In the genomic region with DNA sequence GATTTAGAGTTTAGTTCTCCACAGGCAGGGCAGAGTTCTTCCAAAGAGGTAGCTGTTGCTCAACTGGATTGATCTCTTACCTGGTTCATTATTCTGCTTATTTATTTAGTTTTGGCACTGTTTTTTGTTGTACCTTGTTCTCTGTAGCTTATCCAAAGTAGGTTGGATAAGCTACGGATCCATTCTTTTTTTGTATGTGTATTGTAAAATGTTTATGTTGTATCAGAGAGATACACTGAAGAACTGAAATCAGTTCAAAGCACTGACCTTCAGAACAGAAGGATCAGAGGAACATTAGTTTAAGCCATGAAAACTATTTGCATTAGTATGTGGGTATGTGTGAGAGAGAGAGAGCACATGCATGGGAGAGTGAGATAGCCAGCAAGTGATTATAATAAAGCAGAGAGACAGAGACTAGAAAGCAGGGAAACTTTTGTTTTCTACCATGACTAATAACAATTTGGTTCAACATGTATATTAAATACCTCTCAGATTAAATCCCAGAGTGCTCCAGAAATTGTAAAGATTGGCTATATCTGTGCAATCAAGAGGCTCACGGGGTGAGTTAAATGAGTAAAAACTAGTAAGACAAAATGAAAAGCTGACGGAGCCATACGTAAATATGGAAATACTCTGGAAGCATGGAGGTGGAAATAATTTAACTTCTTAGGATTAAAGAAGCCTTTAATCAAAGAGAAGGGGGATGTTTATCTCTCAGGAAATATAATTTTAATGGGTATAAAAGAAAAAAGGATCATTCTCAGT, we compare ENCODE assay signal across 15 cellular contexts. TPM values are rescaled to one million over a fixed set of nuclear protein-coding genes. Genes with fewer than 3 reads are reported as not detected.
DNase-seq lines count a peak whose midpoint lies in the region; FAIRE-seq and TF ChIP-seq lines count a peak whose summit lies in the region.
"Had no signal": no experiment of that assay in that cellular context is flagged by ENCODE, and none has a peak within 500 bp of the region (broad histone marks: within the 10 kb centered on the region; RNA-seq: fewer than 3 reads in every experiment).

No MANE protein-coding gene starts in this region.

- no peaks in the 10 kb centered on the region for H3K9me2 ChIP-seq in SU-DHL-6 (replicated peaks; ENCODE audit: insufficient read depth, low read length)

- TF ChIP-seq CTCF in SU-DHL-6 (IDR thresholded peaks at IDR 0.05; ENCODE audit: insufficient read depth, low read length, poor library complexity, severe bottlenecking): no peak
- TF ChIP-seq CTCF in liver (IDR thresholded peaks at IDR 0.05; ENCODE audit: low read depth, low read length, missing input control): no peak
- TF ChIP-seq CTCF in foreskin fibroblast (IDR thresholded peaks at IDR 0.05; ENCODE audit: low read depth, low read length): no peak

- DNase-seq in activated naive CD4-positive, alpha-beta T cell treated with anti-CD3 and anti-CD28 coated beads, Interleukin-2, amount 50 U/mL, for 16 hours: no peak
- no peak for DNase-seq in foreskin fibroblast
- DNase-seq in DMS53 treated with DMSO at 0.1 percent for 48 hours (lab: John Stamatoyannopoulos, UW; ENCODE audit: unreplicated experiment): no peak
- no peak for DNase-seq in frontal cortex (ENCODE audit: low spot score in 2 of 2)
- DNase-seq: aorta, DMS153, foreskin melanocyte, H7, NCI-H1417, NCI-H446 treated with DMSO at 0.1 percent for 48 hours, upper lobe of left lung had no signal

- peak; percentile 41 to 42 for TF ChIP-seq RAD21 in liver (IDR thresholded peaks at IDR 0.05)

- H3K4me1 Mint-ChIP-seq in activated naive CD4-positive, alpha-beta T cell treated with anti-CD3 and anti-CD28 coated beads, Interleukin-2, amount 50 U/mL, for 24 hours: peaks cover 58% of the 10 kb centered on the region

- H4K20me1 ChIP-seq in SU-DHL-6 (ENCODE audit: low read depth, low read length): no peaks in the 10 kb centered on the region; the same call in 1 of the 2 replicates

- WGBS in liver: 38% methylated on average over 4 of the region's 4 CpGs

- H2AFZ ChIP-seq in SU-DHL-6 (ENCODE audit: low read depth, low read length, severe bottlenecking): no peak overlapping the region

- H3K9me3 ChIP-seq in SU-DHL-6 (ENCODE audit: insufficient read depth, low read length) (no peaks in the 10 kb centered on the region), liver (ENCODE audit: control insufficient read depth in 4 of 4, low read length in 3 of 4) (no peaks in the 10 kb centered on the region), subcutaneous abdominal adipose tissue (ENCODE audit: control insufficient read depth in 5 of 5, low read length in 5 of 5) (no peaks in the 10 kb centered on the region)
- H3K9me3 ChIP-seq: upper lobe of left lung had no signal

- no peak overlapping the region for H3K4me3 Mint-ChIP-seq in activated naive CD4-positive, alpha-beta T cell treated with anti-CD3 and anti-CD28 coated beads, Interleukin-2, amount 50 U/mL, for 24 hours

- H3K9ac ChIP-seq in SU-DHL-6 (ENCODE audit: low read length): no peak overlapping the region
- H3K9ac ChIP-seq in liver (ENCODE audit: low read depth in 1 of 2, low read length in 2 of 2): peak overlapping the region in 1 of 2 donors; percentile 63
- H3K9ac ChIP-seq in subcutaneous abdominal adipose tissue (ENCODE audit: low read length in 5 of 5): peak overlapping the region in 1 of 5 donors; percentile 56

- H3F3A ChIP-seq in SU-DHL-6 (ENCODE audit: insufficient read depth): peaks cover 34% of the 10 kb centered on the region

- H3K36me3 Mint-ChIP-seq in activated naive CD4-positive, alpha-beta T cell treated with anti-CD3 and anti-CD28 coated beads, Interleukin-2, amount 50 U/mL, for 24 hours: peaks cover 9% of the 10 kb centered on the region

- peak overlapping the region; percentile 39 for H3K27ac Mint-ChIP-seq in activated naive CD4-positive, alpha-beta T cell treated with anti-CD3 and anti-CD28 coated beads, Interleukin-2, amount 50 U/mL, for 24 hours

- peak overlapping the region; percentile 89 for H3K4me2 ChIP-seq in SU-DHL-6 (ENCODE audit: low read depth, low read length, poor library complexity, severe bottlenecking)

- H3K36me3 ChIP-seq in SU-DHL-6 (ENCODE audit: low read length): no peaks in the 10 kb centered on the region
- H3K36me3 ChIP-seq in liver (ENCODE audit: control insufficient read depth in 4 of 4, insufficient read depth in 3 of 4, low read depth in 1 of 4, low read length in 3 of 4): no peaks in the 10 kb centered on the region
- H3K36me3 ChIP-seq in subcutaneous abdominal adipose tissue (ENCODE audit: control insufficient read depth in 5 of 5, insufficient read depth in 5 of 5, low read length in 5 of 5): peaks cover 0 to 14% (median 3%) of the 10 kb centered on the region in 5 donors

- H3K79me2 ChIP-seq in SU-DHL-6 (ENCODE audit: insufficient read depth, low read length): peaks cover 58% of the 10 kb centered on the region

- no peaks in the 10 kb centered on the region for H3K9me3 Mint-ChIP-seq in activated naive CD4-positive, alpha-beta T cell treated with anti-CD3 and anti-CD28 coated beads, Interleukin-2, amount 50 U/mL, for 24 hours

- H3K27me3 ChIP-seq in SU-DHL-6 (ENCODE audit: low read length) (no peaks in the 10 kb centered on the region), liver (ENCODE audit: control insufficient read depth in 4 of 4, insufficient read depth in 4 of 4, low read length in 3 of 4) (no peaks in the 10 kb centered on the region), subcutaneous abdominal adipose tissue (ENCODE audit: control insufficient read depth in 5 of 5, insufficient read depth in 4 of 5, low read length in 5 of 5) (no peaks in the 10 kb centered on the region)
- H3K27me3 ChIP-seq: upper lobe of left lung had no signal

- H3K4me3 ChIP-seq in SU-DHL-6 (ENCODE audit: insufficient read depth, low read length, poor library complexity, severe bottlenecking) (no peak overlapping the region), liver (ENCODE audit: low read depth in 1 of 3, low read length in 3 of 3) (peak overlapping the region in 1 of 3 donors; percentile 1), subcutaneous abdominal adipose tissue (ENCODE audit: low read depth in 1 of 5, low read length in 5 of 5) (no peak overlapping the region), foreskin fibroblast (ENCODE audit: low read depth in 1 of 2, low read length in 2 of 2) (no peak overlapping the region)
- H3K4me3 ChIP-seq: upper lobe of left lung had no signal

- no peaks in the 10 kb centered on the region for H3K27me3 Mint-ChIP-seq in activated naive CD4-positive, alpha-beta T cell treated with anti-CD3 and anti-CD28 coated beads, Interleukin-2, amount 50 U/mL, for 24 hours

- H3K4me1 ChIP-seq in liver (ENCODE audit: control insufficient read depth in 4 of 4, insufficient read depth in 4 of 4, low read length in 3 of 4) (peaks cover 30 to 83% (median 70%) of the 10 kb centered on the region in 4 donors), subcutaneous abdominal adipose tissue (ENCODE audit: control insufficient read depth in 5 of 5, insufficient read depth in 5 of 5, low read length in 5 of 5) (peaks cover 0 to 19% (median 17%) of the 10 kb centered on the region in 5 donors)

- FAIRE-seq in frontal cortex (lab: Jason Lieb, UNC): no peak

- H3K27ac ChIP-seq in SU-DHL-6 (ENCODE audit: low read depth, low read length): peak overlapping the region; percentile 86
- H3K27ac ChIP-seq in liver (ENCODE audit: low read depth in 1 of 2, low read length in 2 of 2): peak overlapping the region; percentile 32 to 70
- peak overlapping the region; percentile 11 for H3K27ac ChIP-seq in subcutaneous abdominal adipose tissue (ENCODE audit: low read depth, low read length)

TF ChIP-seq in liver, 16 proteins besides CTCF, POLR2A, EP300 and RAD21 (continues in another document):
- TF ChIP-seq, protein P1, sequence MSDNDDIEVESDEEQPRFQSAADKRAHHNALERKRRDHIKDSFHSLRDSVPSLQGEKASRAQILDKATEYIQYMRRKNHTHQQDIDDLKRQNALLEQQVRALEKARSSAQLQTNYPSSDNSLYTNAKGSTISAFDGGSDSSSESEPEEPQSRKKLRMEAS (IDR thresholded peaks at IDR 0.05): peak; percentile 61
- TF ChIP-seq, protein P2, sequence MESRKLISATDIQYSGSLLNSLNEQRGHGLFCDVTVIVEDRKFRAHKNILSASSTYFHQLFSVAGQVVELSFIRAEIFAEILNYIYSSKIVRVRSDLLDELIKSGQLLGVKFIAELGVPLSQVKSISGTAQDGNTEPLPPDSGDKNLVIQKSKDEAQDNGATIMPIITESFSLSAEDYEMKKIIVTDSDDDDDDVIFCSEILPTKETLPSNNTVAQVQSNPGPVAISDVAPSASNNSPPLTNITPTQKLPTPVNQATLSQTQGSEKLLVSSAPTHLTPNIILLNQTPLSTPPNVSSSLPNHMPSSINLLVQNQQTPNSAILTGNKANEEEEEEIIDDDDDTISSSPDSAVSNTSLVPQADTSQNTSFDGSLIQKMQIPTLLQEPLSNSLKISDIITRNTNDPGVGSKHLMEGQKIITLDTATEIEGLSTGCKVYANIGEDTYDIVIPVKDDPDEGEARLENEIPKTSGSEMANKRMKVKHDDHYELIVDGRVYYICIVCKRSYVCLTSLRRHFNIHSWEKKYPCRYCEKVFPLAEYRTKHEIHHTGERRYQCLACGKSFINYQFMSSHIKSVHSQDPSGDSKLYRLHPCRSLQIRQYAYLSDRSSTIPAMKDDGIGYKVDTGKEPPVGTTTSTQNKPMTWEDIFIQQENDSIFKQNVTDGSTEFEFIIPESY (IDR thresholded peaks at IDR 0.05): peak; percentile 65
- TF ChIP-seq FOXA1 (IDR thresholded peaks at IDR 0.05) (no peak), FOXA2 (IDR thresholded peaks at IDR 0.05) (peak; percentile 72), TAF1 (conservative IDR thresholded peaks at IDR 0.05) (no peak), EGR1 (IDR thresholded peaks at IDR 0.05; ENCODE audit: low read depth in 2 of 2) (peak in 1 of 2 donors; percentile 31), HNF4A (conservative IDR thresholded peaks at IDR 0.05) (peak; percentile 89 to 90), GABPA (IDR thresholded peaks at IDR 0.05 in 1 of 2, conservative IDR thresholded peaks at IDR 0.05 in 1 of 2) (no peak), YY1 (IDR thresholded peaks at IDR 0.05) (peak; percentile 68), RXRA (IDR thresholded peaks at IDR 0.05) (peak; percentile 80 to 85), JUND (IDR thresholded peaks at IDR 0.05) (peak in 1 of 2 donors; percentile 67), NR2F2 (IDR thresholded peaks at IDR 0.05) (no peak), SP1 (IDR thresholded peaks at IDR 0.05) (peak; percentile 87), HNF4G (IDR thresholded peaks at IDR 0.05) (peak; percentile 68)
- TF ChIP-seq, protein P3, sequence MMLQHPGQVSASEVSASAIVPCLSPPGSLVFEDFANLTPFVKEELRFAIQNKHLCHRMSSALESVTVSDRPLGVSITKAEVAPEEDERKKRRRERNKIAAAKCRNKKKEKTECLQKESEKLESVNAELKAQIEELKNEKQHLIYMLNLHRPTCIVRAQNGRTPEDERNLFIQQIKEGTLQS (IDR thresholded peaks at IDR 0.05): no peak

RNA-seq across cellular contexts. Expression of gene ITCH, which starts 40.2 kb away (rescaled TPM):
- total RNA-seq in liver (10 to 100 TPM; 32.1 to 85.3 TPM), frontal cortex (102 TPM)
- polyA plus RNA-seq in liver: 10 to 100 TPM; 14.3 to 19.6 TPM

Comparison
In these comparisons a context has a peak if more than half of its experiments do, and no peak if none do; other contexts are left out.
1. H3K27ac ChIP-seq: peak in every context shown above with its lines; median percentile 86 in SU-DHL-6; 51 in liver; 11 in subcutaneous abdominal adipose tissue.